12 cellular contexts compared by ENCODE assay signal in the genomic region with DNA sequence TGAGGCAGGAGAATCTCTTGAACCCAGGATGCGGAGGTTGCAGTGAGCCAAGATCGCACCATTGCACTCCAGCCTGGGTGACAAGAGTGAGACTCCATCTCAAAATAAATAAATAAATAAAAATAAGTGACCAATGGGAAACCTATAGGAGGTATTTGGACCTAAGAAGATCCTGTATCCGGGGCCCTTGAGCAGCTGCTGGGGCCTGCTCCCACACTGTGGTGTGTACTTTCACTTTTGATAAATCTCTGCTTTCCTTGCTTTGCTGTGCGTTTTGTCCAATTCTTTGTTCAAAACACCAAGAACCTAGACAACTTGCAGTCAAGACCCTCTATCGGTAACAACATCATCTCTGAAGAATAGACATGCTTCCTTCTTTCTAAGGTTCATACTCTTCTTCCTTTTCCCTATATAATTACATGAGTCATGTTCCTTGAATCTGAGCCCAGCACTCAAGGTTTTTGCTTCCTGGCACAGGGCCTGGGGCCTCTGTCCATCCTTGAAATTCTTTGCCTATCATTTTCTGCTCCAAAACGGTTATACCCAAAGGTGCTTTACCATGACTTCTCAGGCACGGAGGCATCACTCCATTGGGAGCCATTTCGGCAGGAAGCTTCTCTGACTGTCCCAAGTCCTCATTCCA. TPM values are rescaled to one million over a fixed set of nuclear protein-coding genes. Genes with fewer than 3 reads are reported as not detected.
DNase-seq lines count a peak whose midpoint lies in the region; FAIRE-seq and TF ChIP-seq lines count a peak whose summit lies in the region.
"Had no signal": no experiment of that assay in that cellular context is flagged by ENCODE, and none has a peak within 500 bp of the region (broad histone marks: within the 10 kb centered on the region; RNA-seq: fewer than 3 reads in every experiment).

No MANE protein-coding gene starts in this region.

- FAIRE-seq in frontal cortex (lab: Jason Lieb, UNC), result no peak

- TF ChIP-seq CTCF in RWPE1 (conservative IDR thresholded peaks at IDR 0.05; ENCODE audit: low read depth) (no peak), fibroblast of lung (conservative IDR thresholded peaks at IDR 0.05 in 1 of 2, IDR thresholded peaks at IDR 0.05 in 1 of 2; ENCODE audit: low read depth in 1 of 2, low read length in 2 of 2) (no peak), retinal pigment epithelial cell (conservative IDR thresholded peaks at IDR 0.05; ENCODE audit: low read depth, low read length) (no peak)

- H3K27me3 ChIP-seq in fibroblast of lung (ENCODE audit: control insufficient read depth, insufficient read depth, low read length) (no peaks in the 10 kb centered on the region), H7 (ENCODE audit: control insufficient read depth, insufficient read depth, low read length) (no peaks in the 10 kb centered on the region)
- H3K27me3 ChIP-seq: dorsolateral prefrontal cortex had no signal

- no peak overlapping the region for H3K9ac ChIP-seq in fibroblast of lung (ENCODE audit: insufficient read depth, low read length)

- H3K4me3 ChIP-seq in fibroblast of lung (replicated peaks in 1 of 4; ENCODE audit: control extremely low read depth in 1 of 4, insufficient read depth in 1 of 4, low read depth in 3 of 4, low read length in 4 of 4) (no peak overlapping the region), retinal pigment epithelial cell (ENCODE audit: low read length) (no peak overlapping the region), H7 (ENCODE audit: insufficient read depth, low read depth, low read length) (no peak overlapping the region)
- H3K4me3 ChIP-seq: dorsolateral prefrontal cortex had no signal

- no peak overlapping the region for H3K4me2 ChIP-seq in fibroblast of lung (ENCODE audit: extremely low read depth, insufficient read depth, low read length)

- H3K4me1 ChIP-seq in fibroblast of lung (ENCODE audit: control insufficient read depth, extremely low read depth, insufficient read depth, low read length), result no peaks in the 10 kb centered on the region

- DNase-seq in GM04504 (ENCODE audit: low read depth) (peak; percentile 38), RWPE1 (ENCODE audit: low spot score) (peak; percentile 73), fibroblast of lung (ENCODE audit: low read depth in 2 of 2) (peak; percentile 76 to 77), retinal pigment epithelial cell (ENCODE audit: low read depth) (peak; percentile 14), middle frontal gyrus (ENCODE audit: extremely low spot score, low spot score) (no peak), frontal cortex (ENCODE audit: low spot score in 2 of 2) (no peak), NCI-H1436 treated with DMSO at 0.1 percent for 48 hours (lab: John Stamatoyannopoulos, UW) (no peak), H7 (no peak)
- DNase-seq: activated T-cell treated with anti-CD3 and anti-CD28 coated beads, Interleukin-2, amount 50 U/mL, for 1 hour; NCI-H524 treated with DMSO at 0.1 percent for 48 hours; T-helper 9 cell had no signal

- POLR2A ChIA-PET in RWPE1 (lab: Yijun Ruan, JAX; ENCODE audit: low non-redundant PET), result no interaction called here

- CTCF ChIA-PET in RWPE1 (lab: Yijun Ruan, JAX), result no interaction called here

- H2AFZ ChIP-seq in fibroblast of lung (ENCODE audit: low read length), result no peak overlapping the region

- no peaks in the 10 kb centered on the region for H3K9me3 ChIP-seq in fibroblast of lung (ENCODE audit: control insufficient read depth, insufficient read depth, low read depth, low read length)

- H3K27ac ChIP-seq in RWPE1 (peak overlapping the region; percentile 87), fibroblast of lung (ENCODE audit: insufficient read depth, low read length) (no peak overlapping the region)

- H3K36me3 ChIP-seq in fibroblast of lung (ENCODE audit: control insufficient read depth, insufficient read depth, low read length) (no peaks in the 10 kb centered on the region), H7 (replicated peaks; ENCODE audit: control insufficient read depth, insufficient read depth, low read length) (no peaks in the 10 kb centered on the region)

- no peaks in the 10 kb centered on the region for H4K20me1 ChIP-seq in fibroblast of lung (ENCODE audit: control insufficient read depth, extremely low read depth, insufficient read depth, low read length)

- no peaks in the 10 kb centered on the region for H3K79me2 ChIP-seq in fibroblast of lung (ENCODE audit: control insufficient read depth, insufficient read depth, low read length)

RNA-seq across cellular contexts. Expression of a gene that starts 14.2 kb away (rescaled TPM):
- total RNA-seq in fibroblast of lung (under 0.01 and 0.17 TPM in 2 replicates), frontal cortex (31.8 TPM)
- polyA plus RNA-seq in fibroblast of lung, result 0.01 and 0.07 TPM in 2 replicates
- 0.05 TPM in 1 of 2 replicates, not detected in the other for polyA plus RNA-seq in fibroblast of lung (2012)
- not detected in 2 replicates for polyA minus RNA-seq in fibroblast of lung (ENCODE audit: low replicate concordance)
- 0.14 and 0.15 TPM in 2 replicates for total RNA-seq in H7 (2014; rRNA removed; shearing (Covaris generic))

RNA-seq across cellular contexts. Expression of a gene that starts 28.4 kb away (rescaled TPM):
- total RNA-seq in fibroblast of lung (3.9 and 8.9 TPM in 2 replicates), frontal cortex (68.1 TPM)
- polyA plus RNA-seq in fibroblast of lung, result 0.45 and 1.4 TPM in 2 replicates
- 0.56 and 1.4 TPM in 2 replicates for polyA plus RNA-seq in fibroblast of lung (2012)
- 0.41 TPM in 1 of 2 replicates, not detected in the other for polyA minus RNA-seq in fibroblast of lung (ENCODE audit: low replicate concordance)
- 17.4 and 23.9 TPM in 2 replicates for total RNA-seq in H7 (2014; rRNA removed; shearing (Covaris generic))

RNA-seq across cellular contexts. Expression of a gene that starts 29.6 kb away (rescaled TPM):
- total RNA-seq in fibroblast of lung (13.4 and 17.2 TPM in 2 replicates), frontal cortex (2.4 TPM)
- polyA plus RNA-seq in fibroblast of lung, result 1.9 and 4.8 TPM in 2 replicates
- 3.3 and 10.0 TPM in 2 replicates for polyA plus RNA-seq in fibroblast of lung (2012)
- 2.0 and 5.3 TPM in 2 replicates for polyA minus RNA-seq in fibroblast of lung (ENCODE audit: low replicate concordance)
- 39.6 and 44.3 TPM in 2 replicates for total RNA-seq in H7 (2014; rRNA removed; shearing (Covaris generic))

RNA-seq across cellular contexts. Expression of a gene that starts 52.7 kb away (rescaled TPM):
- total RNA-seq in fibroblast of lung (1.3 and 1.7 TPM in 2 replicates), frontal cortex (17.1 TPM)
- 0.12 and 0.14 TPM in 2 replicates for polyA plus RNA-seq in fibroblast of lung
- 0.31 and 0.70 TPM in 2 replicates for polyA plus RNA-seq in fibroblast of lung (2012)
- 0.08 and 1.0 TPM in 2 replicates for polyA minus RNA-seq in fibroblast of lung (ENCODE audit: low replicate concordance)
- total RNA-seq in H7 (2014; rRNA removed; shearing (Covaris generic)), result 2.8 and 3.3 TPM in 2 replicates

Comparison
In these comparisons a context has a peak if more than half of its experiments do, and no peak if none do; other contexts are left out.
1. DNase-seq: peak in GM04504 (single experiment), RWPE1 (single experiment), fibroblast of lung (2 of 2) and retinal pigment epithelial cell (single experiment); none in middle frontal gyrus (single experiment), frontal cortex (0 of 2), NCI-H1436 treated with DMSO at 0.1 percent for 48 hours (single experiment) and H7 (single experiment).
2. RNA of a gene that starts 14.2 kb away (total RNA-seq): 31.8 TPM in frontal cortex (single experiment); under 0.01 to 0.17 TPM in fibroblast of lung and 0.14 to 0.15 TPM in H7; every median in the first group is over 10 times any median in the second.